In genomic region chr16:66552288-66553143, GRCh38 we compare ENCODE assay signal across 8 cellular contexts. TPM values are rescaled to one million over a fixed set of nuclear protein-coding genes. Genes with fewer than 3 reads are reported as not detected.
DNase-seq lines count a peak whose midpoint lies in the region; ATAC-seq and TF ChIP-seq lines count a peak whose summit lies in the region.

CKLF (plus strand) TSS chr16:66552576; CDS start chr16:66552716, 140 bp downstream.

- H3K4me1 Mint-ChIP-seq in activated CD4-positive, alpha-beta memory T cell treated with anti-CD3 and anti-CD28 coated beads for 36 hours (ENCODE audit: low read depth): peaks cover 65% of the 10 kb centered on the region

- DNase-seq in NCI-H82 treated with DMSO at 0.1 percent for 48 hours (lab: John Stamatoyannopoulos, UW; ENCODE audit: unreplicated experiment) (peak; percentile 56), dorsolateral prefrontal cortex (peak; percentile 75 to 95 (median 84)), lower leg skin (ENCODE audit: low spot score in 2 of 2) (peak; percentile 85 to 96)
- DNase-seq in activated CD4-positive, alpha-beta memory T cell treated with anti-CD3 and anti-CD28 coated beads for 36 hours: peak; percentile 95
- peak; percentile 89 for DNase-seq in stimulated activated CD4-positive, alpha-beta T cell treated with anti-CD3 and anti-CD28 coated beads, Interleukin-4, amount 100 ng/mL, for 24 hours

- H3K27me3 Mint-ChIP-seq in activated CD4-positive, alpha-beta memory T cell treated with anti-CD3 and anti-CD28 coated beads for 36 hours: peaks cover 2% of the 10 kb centered on the region

- CTCF ChIA-PET in activated CD4-positive, alpha-beta memory T cell treated with anti-CD3 and anti-CD28 coated beads for 36 hours (lab: Charles Lee): interaction anchor here (0.7 to 4.3 kb wide), 15 partner anchors 11 to 278 kb away, joined by 3 to 44 read pairs (median 6); partner anchors contain the start of gene NAE1

- intact Hi-C loops in activated CD4-positive, alpha-beta memory T cell treated with anti-CD3 and anti-CD28 coated beads for 36 hours (cut with micrococcal nuclease): loop anchor here (1.0 kb wide), 4 partner anchors 12 to 74 kb away; partner anchors contain the start of gene CMTM3
- intact Hi-C loops in dorsolateral prefrontal cortex (cut with DNase I): loop anchor here in 1 of 2 donors (5.0 kb wide), 1 partner anchor 35 kb away; no protein-coding TSS in a partner anchor
- intact Hi-C loops in lower leg skin (cut with DNase I; ENCODE audit: low total_unique reads): no loop called here

- TF ChIP-seq CTCF in C4-2B (conservative IDR thresholded peaks at IDR 0.05) (no peak), dorsolateral prefrontal cortex (IDR thresholded peaks at IDR 0.05 in 54 of 56, conservative IDR thresholded peaks at IDR 0.05 in 2 of 56; ENCODE audit: low read depth in 1 of 56, partially characterized antibody in 56 of 56) (peak in 33 of 56 donors; percentile 8 to 58 (median 25)), lower leg skin (IDR thresholded peaks at IDR 0.05) (no peak)

- H3K27me3 ChIP-seq in dorsolateral prefrontal cortex: no peaks in the 10 kb centered on the region

- POLR2A ChIA-PET in activated CD4-positive, alpha-beta memory T cell treated with anti-CD3 and anti-CD28 coated beads for 36 hours (lab: Charles Lee): interaction anchor here (0.7 to 3.3 kb wide), 13 partner anchors 9 to 51 kb away, joined by 3 to 26 read pairs (median 5); partner anchors contain the start of gene CMTM3

- H3K4me3 ChIP-seq in dorsolateral prefrontal cortex (peak within 1 kb of the TSS; percentile 61 to 98 (median 80)), lower leg skin (ENCODE audit: low read depth, poor library complexity, severe bottlenecking) (peak within 1 kb of the TSS; percentile 44)

- TF ChIP-seq POLR2A in lower leg skin (IDR thresholded peaks at IDR 0.05): no peak

- H3K36me3 Mint-ChIP-seq in activated CD4-positive, alpha-beta memory T cell treated with anti-CD3 and anti-CD28 coated beads for 36 hours: peaks cover 33% of the 10 kb centered on the region

- 4 to 9% methylated on average over 54 to 62 of the region's 63 CpGs for WGBS in lower leg skin, 2 donors

- peak within 1 kb of the TSS; percentile 96 for H3K27ac Mint-ChIP-seq in activated CD4-positive, alpha-beta memory T cell treated with anti-CD3 and anti-CD28 coated beads for 36 hours

- peak within 1 kb of the TSS; percentile 83 for H3K27ac ChIP-seq in C4-2B
- H3K27ac ChIP-seq in dorsolateral prefrontal cortex: peak within 1 kb of the TSS; percentile 90 to 100 (median 98)

- ATAC-seq in GM19438 (IDR thresholded peaks at IDR 0.05; ENCODE audit: low read depth, unreplicated experiment): peak; percentile 54
- peak; percentile 80 for ATAC-seq in HG03571 (IDR thresholded peaks at IDR 0.05; ENCODE audit: unreplicated experiment)

- H3K9me3 Mint-ChIP-seq in activated CD4-positive, alpha-beta memory T cell treated with anti-CD3 and anti-CD28 coated beads for 36 hours: no peaks in the 10 kb centered on the region

- H3K4me3 Mint-ChIP-seq in activated CD4-positive, alpha-beta memory T cell treated with anti-CD3 and anti-CD28 coated beads for 36 hours: peak within 1 kb of the TSS; percentile 95

RNA-seq across cellular contexts. Expression of gene CKLF, which starts in this region (rescaled TPM):
- 100 to 1,000 TPM; 167 to 173 TPM for total RNA-seq in activated CD4-positive, alpha-beta memory T cell treated with anti-CD3 and anti-CD28 coated beads for 36 hours
- 10 to 100 TPM in 119 of 120 experiments, 1 to 10 TPM in 1; 9.9 to 33.4 (median 19.9) TPM for total RNA-seq in dorsolateral prefrontal cortex
- 10 to 100 TPM; 10.2 to 24.8 (median 17.5) TPM for total RNA-seq in lower leg skin

Comparison
In these comparisons a context has a peak if more than half of its experiments do, and no peak if none do; other contexts are left out.
1. Peak in every context shown above with its lines: DNase-seq, ATAC-seq, H3K4me3 ChIP-seq and H3K27ac ChIP-seq.
2. RNA of gene CKLF (total RNA-seq): 167 to 173 TPM in activated CD4-positive, alpha-beta memory T cell treated with anti-CD3 and anti-CD28 coated beads for 36 hours; 9.9 to 33.4 TPM in dorsolateral prefrontal cortex and 10.2 to 24.8 TPM in lower leg skin; every median in the first group is over 4 times any median in the second.
3. CTCF ChIP-seq: peak in dorsolateral prefrontal cortex (33 of 56); none in C4-2B (single experiment) and lower leg skin (0 of 3).